Comparison of ENCODE assay signal across 8 cellular contexts in genomic region chr6:12051861-12052368, GRCh38. TPM values are rescaled to one million over a fixed set of nuclear protein-coding genes. Genes with fewer than 3 reads are reported as not detected.
A peak's percentile ranks its signal among the peaks of the same experiment; 100 is the strongest.
DNase-seq lines count a peak whose midpoint lies in the region; ATAC-seq and TF ChIP-seq lines count a peak whose summit lies in the region.

No MANE protein-coding gene starts in this region.

- ATAC-seq in activated CD4-positive, CD25-positive, alpha-beta regulatory T cell treated with anti-CD3 and anti-CD28 coated beads, Interleukin-2, amount 50 U/mL, for 24 hours = peak; percentile 97 to 98
- peak; percentile 75 for ATAC-seq in HG03139 (IDR thresholded peaks at IDR 0.05; ENCODE audit: unreplicated experiment)
- peak; percentile 92 for ATAC-seq in memory B cell (ENCODE audit: low read depth)

- no peak overlapping the region for H3K4me3 ChIP-seq in testis

- no peaks in the 10 kb centered on the region for H3K36me3 ChIP-seq in testis (ENCODE audit: low read depth, missing control alignments)

- WGBS in testis, 2 donors = 79 to 92% methylated on average over 4 of the region's 4 CpGs

- intact Hi-C loops in testis (cut with DNase I; ENCODE audit: low total_unique reads) = no loop called here

- H3K27ac Mint-ChIP-seq in memory B cell = peak overlapping the region; percentile 96

- H3K4me1 ChIP-seq in testis = no peaks in the 10 kb centered on the region

- peaks cover 51% of the 10 kb centered on the region for H3K4me1 Mint-ChIP-seq in memory B cell

- no peaks in the 10 kb centered on the region for H3K9me3 Mint-ChIP-seq in memory B cell

- H3K27me3 ChIP-seq in testis = no peaks in the 10 kb centered on the region

- no peak for DNase-seq in activated CD4-positive, CD25-positive, alpha-beta regulatory T cell treated with anti-CD3 and anti-CD28 coated beads, Interleukin-2, amount 50 U/mL, for 72 hours
- peak; percentile 59 for DNase-seq in activated CD4-positive, alpha-beta T cell treated with anti-CD3 and anti-CD28 coated beads for 48 hours
- peak in 1 of 2 donors; percentile 73 for DNase-seq in memory B cell (ENCODE audit: low spot score in 2 of 2)
- DNase-seq in testis = no peak
- DNase-seq in NCI-H1694 treated with DMSO at 0.1 percent for 48 hours (lab: John Stamatoyannopoulos, UW) = no peak
- no peak for DNase-seq in middle frontal gyrus (ENCODE audit: extremely low spot score, low spot score)

- TF ChIP-seq POLR2A in testis (IDR thresholded peaks at IDR 0.05) = no peak

- H3K36me3 Mint-ChIP-seq in memory B cell = peaks cover 3% of the 10 kb centered on the region

- peak overlapping the region; percentile 71 for H3K4me3 Mint-ChIP-seq in memory B cell

- H3K27ac ChIP-seq in testis = no peak overlapping the region

- TF ChIP-seq CTCF in testis (IDR thresholded peaks at IDR 0.05) = no peak

- H3K27me3 Mint-ChIP-seq in memory B cell = no peaks in the 10 kb centered on the region

- H3K9me3 ChIP-seq in testis = no peaks in the 10 kb centered on the region

RNA-seq across cellular contexts. Expression of gene HIVEP1, which starts 39.8 kb away (rescaled TPM):
- total RNA-seq in testis = 10 to 100 TPM; 44.1 to 53.3 TPM
- 15.5 TPM for polyA plus RNA-seq in testis (ENCODE audit: insufficient read depth, low read depth, low replicate concordance)
